Comparison of ENCODE assay signal across 27 cellular contexts in the genomic region with DNA sequence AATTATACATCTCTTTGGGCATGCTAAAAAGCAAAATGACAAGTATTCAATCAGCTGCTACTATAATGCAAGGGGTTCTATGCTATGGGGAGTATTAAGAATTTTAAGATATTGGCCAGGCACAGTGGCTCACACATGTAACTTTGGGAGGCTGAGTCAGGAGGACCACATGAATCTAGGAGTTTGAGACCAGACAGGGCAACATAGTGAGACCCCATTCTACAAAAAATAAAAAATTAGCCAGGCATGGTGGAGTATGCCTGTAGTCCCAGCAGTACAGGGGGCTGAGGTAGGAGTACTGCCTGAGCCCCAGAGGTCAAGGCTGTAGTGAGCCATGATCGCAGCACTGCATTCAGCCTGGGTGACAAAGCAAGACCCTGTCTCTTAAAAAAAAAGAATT. TPM values are rescaled to one million over a fixed set of nuclear protein-coding genes. Genes with fewer than 3 reads are reported as not detected.
"Had no signal": no experiment of that assay in that cellular context is flagged by ENCODE, and none has a peak within 500 bp of the region (broad histone marks: within the 10 kb centered on the region; RNA-seq: fewer than 3 reads in every experiment).

No MANE protein-coding gene starts in this region.

- H3K36me3 ChIP-seq: MG63, SJCRH30 had no signal

- H3K9me3 ChIP-seq: MG63, SJCRH30 had no signal

- H3K4me3 ChIP-seq: MG63, SJCRH30 had no signal

- DNase-seq: Karpas-422; KG1; MG63; NCI-H1092; NCI-H1105 treated with DMSO at 0.1 percent for 48 hours; NCI-H1417 treated with DMSO at 0.1 percent for 48 hours; NCI-H146; NCI-H1694 treated with DMSO at 0.1 percent for 48 hours; NCI-H1930; NCI-H2081; NCI-H2107; NCI-H2227 treated with DMSO at 0.1 percent for 48 hours; NCI-H446; NCI-H510A; NCI-H524 treated with DMSO at 0.1 percent for 48 hours; NCI-H69; NCI-H774; NK-92 treated with Interleukin-12 subunit alpha and Interleukin-12 subunit beta, amount 100 ng/mL, for 24 hours; PC-3; SHP77 treated with DMSO at 0.1 percent for 48 hours; SJCRH30 had no signal

- H3K4me1 ChIP-seq: SJCRH30 had no signal

- H3K27me3 ChIP-seq: MG63, SJCRH30 had no signal

- ATAC-seq: Panc1, PC-3, SK-N-SH treated with all-trans-retinoic acid at 6 μM for 48 hours had no signal

- FAIRE-seq: HTR-8/SVneo had no signal

- H3K27ac ChIP-seq: HL-60, RWPE1, SJCRH30 had no signal

RNA-seq across cellular contexts. Expression of a gene that starts 5.5 kb away (rescaled TPM):
- total RNA-seq: OCI-LY7, PC-3 had no signal
